Comparison of ENCODE assay signal across 9 cellular contexts in genomic region chr19:10110076-10110971, GRCh38. TPM values are rescaled to one million over a fixed set of nuclear protein-coding genes. Genes with fewer than 3 reads are reported as not detected.
DNase-seq lines count a peak whose midpoint lies in the region; ATAC-seq and TF ChIP-seq lines count a peak whose summit lies in the region.
"Had no signal": no experiment of that assay in that cellular context is flagged by ENCODE, and none has a peak within 500 bp of the region (broad histone marks: within the 10 kb centered on the region; RNA-seq: fewer than 3 reads in every experiment).

No MANE protein-coding gene starts in this region.

- no peak overlapping the region for H3K4me3 ChIP-seq in osteoblast (ENCODE audit: insufficient read depth, low read length)

- peaks cover 48% of the 10 kb centered on the region for H3K36me3 ChIP-seq in osteoblast (ENCODE audit: insufficient read depth, low read length)

- ATAC-seq in HG03039 (IDR thresholded peaks at IDR 0.05; ENCODE audit: unreplicated experiment), result no peak
- no peak for ATAC-seq in HG02938 (IDR thresholded peaks at IDR 0.05; ENCODE audit: unreplicated experiment)

- H3K4me1 ChIP-seq in osteoblast (ENCODE audit: insufficient read depth, low read length), result peaks cover 10% of the 10 kb centered on the region

- DNase-seq in activated T-cell treated with anti-CD3 and anti-CD28 coated beads, Interleukin-2, amount 50 U/mL, for 24 hours, result no peak
- DNase-seq in activated T-cell treated with anti-CD3 and anti-CD28 coated beads for 4 hours, result no peak
- no peak for DNase-seq in activated CD4-positive, alpha-beta memory T cell treated with anti-CD3 and anti-CD28 coated beads, Interleukin-2, amount 10 ng/mL, durations not matched to agents 7 days and 5 days
- peak; percentile 52 for DNase-seq in osteoblast (ENCODE audit: insufficient read length, low spot score, missing footprints)
- DNase-seq: NCI-H1105, NCI-H526 treated with DMSO at 0.1 percent for 48 hours, SIG-M5 had no signal

- H3K27ac ChIP-seq in osteoblast (ENCODE audit: low read depth, low read length), result no peak overlapping the region

- peak overlapping the region; percentile 94 for H3K4me3 Mint-ChIP-seq in activated T-cell treated with anti-CD3 and anti-CD28 coated beads, Interleukin-2, amount 50 U/mL, for 24 hours
- peak overlapping the region; percentile 34 for H3K4me3 Mint-ChIP-seq in activated CD4-positive, alpha-beta memory T cell treated with anti-CD3 and anti-CD28 coated beads, Interleukin-2, amount 10 ng/mL, durations not matched to agents 7 days and 5 days

- peaks cover 77% of the 10 kb centered on the region for H3K4me1 Mint-ChIP-seq in activated T-cell treated with anti-CD3 and anti-CD28 coated beads, Interleukin-2, amount 50 U/mL, for 24 hours (ENCODE audit: low read depth)
- peaks cover 80% of the 10 kb centered on the region for H3K4me1 Mint-ChIP-seq in activated CD4-positive, alpha-beta memory T cell treated with anti-CD3 and anti-CD28 coated beads, Interleukin-2, amount 10 ng/mL, durations not matched to agents 7 days and 5 days

- TF ChIP-seq CTCF in osteoblast (IDR thresholded peaks at IDR 0.05; ENCODE audit: extremely low read depth, low read depth, low read length), result no peak

- H3K79me2 ChIP-seq in osteoblast (ENCODE audit: insufficient read depth, low read length), result peaks cover 29% of the 10 kb centered on the region

- H3K9me3 Mint-ChIP-seq in activated T-cell treated with anti-CD3 and anti-CD28 coated beads, Interleukin-2, amount 50 U/mL, for 24 hours, result no peaks in the 10 kb centered on the region
- no peaks in the 10 kb centered on the region for H3K9me3 Mint-ChIP-seq in activated CD4-positive, alpha-beta memory T cell treated with anti-CD3 and anti-CD28 coated beads, Interleukin-2, amount 10 ng/mL, durations not matched to agents 7 days and 5 days

- H4K20me1 ChIP-seq in osteoblast (ENCODE audit: insufficient read depth, low read length), result peaks cover 8% of the 10 kb centered on the region

- H2AFZ ChIP-seq in osteoblast (ENCODE audit: low read length), result no peak overlapping the region

- no peaks in the 10 kb centered on the region for H3K27me3 Mint-ChIP-seq in activated T-cell treated with anti-CD3 and anti-CD28 coated beads, Interleukin-2, amount 50 U/mL, for 24 hours
- no peaks in the 10 kb centered on the region for H3K27me3 Mint-ChIP-seq in activated CD4-positive, alpha-beta memory T cell treated with anti-CD3 and anti-CD28 coated beads, Interleukin-2, amount 10 ng/mL, durations not matched to agents 7 days and 5 days

- CTCF ChIA-PET in activated CD4-positive, alpha-beta memory T cell treated with anti-CD3 and anti-CD28 coated beads, Interleukin-2, amount 10 ng/mL, durations not matched to agents 7 days and 5 days (lab: Charles Lee), result interaction anchor here (1.2 to 9.3 kb wide), 4 partner anchors 8 to 179 kb away, joined by 3 to 72 read pairs (median 14); no protein-coding TSS in a partner anchor

- H3K27me3 ChIP-seq in osteoblast (ENCODE audit: insufficient read depth, low read length), result no peaks in the 10 kb centered on the region

- no peak overlapping the region for H3K4me2 ChIP-seq in osteoblast (ENCODE audit: insufficient read depth, low read length)

- POLR2A ChIA-PET in activated CD4-positive, alpha-beta memory T cell treated with anti-CD3 and anti-CD28 coated beads, Interleukin-2, amount 10 ng/mL, durations not matched to agents 7 days and 5 days (lab: Charles Lee), result interaction anchor here (0.5 to 7.3 kb wide), 3 partner anchors 8 to 14 kb away, joined by 3 to 52 read pairs (median 5); no protein-coding TSS in a partner anchor

- no peaks in the 10 kb centered on the region for H3K9me3 ChIP-seq in osteoblast (ENCODE audit: low read depth, low read length)

- peak overlapping the region; percentile 89 for H3K27ac Mint-ChIP-seq in activated T-cell treated with anti-CD3 and anti-CD28 coated beads, Interleukin-2, amount 50 U/mL, for 24 hours
- peak overlapping the region; percentile 84 for H3K27ac Mint-ChIP-seq in activated CD4-positive, alpha-beta memory T cell treated with anti-CD3 and anti-CD28 coated beads, Interleukin-2, amount 10 ng/mL, durations not matched to agents 7 days and 5 days

- peaks cover 89% of the 10 kb centered on the region for H3K36me3 Mint-ChIP-seq in activated T-cell treated with anti-CD3 and anti-CD28 coated beads, Interleukin-2, amount 50 U/mL, for 24 hours (ENCODE audit: low read depth)
- H3K36me3 Mint-ChIP-seq in activated CD4-positive, alpha-beta memory T cell treated with anti-CD3 and anti-CD28 coated beads, Interleukin-2, amount 10 ng/mL, durations not matched to agents 7 days and 5 days (ENCODE audit: low read depth), result peaks cover 65% of the 10 kb centered on the region

RNA-seq across cellular contexts. Expression of gene P2RY11, which starts 1.2 kb away (rescaled TPM):
- total RNA-seq in activated CD4-positive, alpha-beta memory T cell treated with anti-CD3 and anti-CD28 coated beads, Interleukin-2, amount 10 ng/mL, durations not matched to agents 7 days and 5 days, result 10 to 100 TPM; 33.2 to 33.5 TPM
- total RNA-seq in osteoblast, result 2.1 and 2.2 TPM in 2 replicates

RNA-seq across cellular contexts. Expression of gene PPAN, which starts 4.2 kb away (rescaled TPM):
- total RNA-seq in activated CD4-positive, alpha-beta memory T cell treated with anti-CD3 and anti-CD28 coated beads, Interleukin-2, amount 10 ng/mL, durations not matched to agents 7 days and 5 days, result 10 to 100 TPM; 74.3 to 75.6 TPM
- total RNA-seq in osteoblast, result 19.2 and 20.9 TPM in 2 replicates

RNA-seq across cellular contexts. Expression of gene ANGPTL6, which starts 7.8 kb away (rescaled TPM):
- total RNA-seq in activated CD4-positive, alpha-beta memory T cell treated with anti-CD3 and anti-CD28 coated beads, Interleukin-2, amount 10 ng/mL, durations not matched to agents 7 days and 5 days, result 1 to 10 TPM; 2.4 TPM
- not detected in 2 replicates for total RNA-seq in osteoblast

RNA-seq across cellular contexts. Expression of gene EIF3G, which starts 9.4 kb away (rescaled TPM):
- 100 to 1,000 TPM; 202 to 203 TPM for total RNA-seq in activated CD4-positive, alpha-beta memory T cell treated with anti-CD3 and anti-CD28 coated beads, Interleukin-2, amount 10 ng/mL, durations not matched to agents 7 days and 5 days
- total RNA-seq in osteoblast, result 226 and 252 TPM in 2 replicates

RNA-seq across cellular contexts. Expression of gene SHFL, which starts 24.2 kb away (rescaled TPM):
- 100 to 1,000 TPM; 103 to 108 TPM for total RNA-seq in activated CD4-positive, alpha-beta memory T cell treated with anti-CD3 and anti-CD28 coated beads, Interleukin-2, amount 10 ng/mL, durations not matched to agents 7 days and 5 days
- total RNA-seq in osteoblast, result 20.6 and 22.4 TPM in 2 replicates

Comparison
In these comparisons a context has a peak if more than half of its experiments do, and no peak if none do; other contexts are left out.
1. RNA of gene P2RY11, which starts 1.2 kb away (total RNA-seq): 33.2 to 33.5 TPM in activated CD4-positive, alpha-beta memory T cell treated with anti-CD3 and anti-CD28 coated beads, Interleukin-2, amount 10 ng/mL, durations not matched to agents 7 days and 5 days; 2.1 to 2.2 TPM in osteoblast; every median in the first group is over 10 times any median in the second.